In the genomic region with DNA sequence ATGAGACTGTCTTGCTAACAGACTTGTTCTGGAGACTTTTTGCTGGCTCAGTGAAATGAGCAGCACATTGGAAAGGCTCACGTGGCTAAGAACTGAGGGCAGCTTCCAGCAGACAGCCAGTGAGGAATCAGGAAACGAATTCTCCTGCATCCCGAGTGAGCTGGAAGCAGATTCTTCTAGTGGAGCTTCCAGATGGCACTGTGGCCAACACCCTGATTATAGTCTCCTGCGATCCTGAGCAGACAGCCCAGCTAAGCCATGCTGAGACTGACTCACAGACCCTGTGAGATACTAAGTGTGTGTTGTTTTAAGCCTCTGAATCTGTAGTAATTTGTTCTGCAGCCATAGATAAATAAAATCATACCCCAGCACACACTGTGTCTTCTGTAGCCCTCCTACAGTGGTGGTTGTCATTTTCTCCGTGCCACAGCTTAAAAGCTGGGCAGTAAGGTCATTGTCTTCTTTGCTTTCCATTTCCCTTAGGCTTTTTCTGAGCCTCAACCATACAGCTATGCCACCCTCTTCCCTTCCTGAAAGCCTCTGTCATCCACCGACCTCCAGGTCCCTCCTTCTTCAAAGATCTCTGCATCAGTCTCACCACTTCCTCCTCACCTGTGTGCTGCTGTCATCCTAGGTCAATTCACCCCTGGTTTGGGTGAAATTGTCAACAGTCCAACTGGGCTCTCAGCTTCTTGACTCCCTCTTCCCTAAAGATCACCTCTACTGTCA, we compare ENCODE assay signal across 15 cellular contexts. TPM values are rescaled to one million over a fixed set of nuclear protein-coding genes. Genes with fewer than 3 reads are reported as not detected.
DNase-seq lines count a peak whose midpoint lies in the region; ATAC-seq and TF ChIP-seq lines count a peak whose summit lies in the region.
"Had no signal": no experiment of that assay in that cellular context is flagged by ENCODE, and none has a peak within 500 bp of the region (broad histone marks: within the 10 kb centered on the region; RNA-seq: fewer than 3 reads in every experiment).

No MANE protein-coding gene starts in this region.

- WGBS in mammary epithelial cell (ENCODE audit: low coverage, missing lambda C conversion rate) = 86% methylated on average over 6 of the region's 6 CpGs

- CTCF ChIA-PET in mammary epithelial cell (lab: Charles Lee; ENCODE audit: low non-redundant PET) = no interaction called here

- H3K27me3 ChIP-seq in mammary epithelial cell (ENCODE audit: insufficient read depth, low read length) = no peaks in the 10 kb centered on the region

- peaks cover 7% of the 10 kb centered on the region for H3K4me1 ChIP-seq in mammary epithelial cell (ENCODE audit: insufficient read depth, low read length)

- BruUV-seq in mammary epithelial cell (replicated peaks; lab: Mats Ljungman, UMichigan) = no TSS peak

- H2AFZ ChIP-seq in mammary epithelial cell (ENCODE audit: low read depth, low read length) = no peak overlapping the region

- no peak overlapping the region for H3K27ac ChIP-seq in mammary epithelial cell (ENCODE audit: insufficient read depth, low read depth, low read length)

- H3K36me3 ChIP-seq in mammary epithelial cell (ENCODE audit: insufficient read depth, low read length) = no peaks in the 10 kb centered on the region

- in situ Hi-C loops in mammary epithelial cell (cut with MboI; ENCODE audit: low sequenced_read_pairs in 2 of 2) = no loop called here

- no peak overlapping the region for H3K4me2 ChIP-seq in mammary epithelial cell (ENCODE audit: insufficient read depth, low read depth, low read length)

- no peak for TF ChIP-seq CTCF in mammary epithelial cell (conservative IDR thresholded peaks at IDR 0.05 in 1 of 2, IDR thresholded peaks at IDR 0.05 in 1 of 2; ENCODE audit: extremely low read depth in 1 of 2, insufficient read depth in 1 of 2, low read depth in 1 of 2, low read length in 2 of 2)

- dilution Hi-C loops in mammary epithelial cell (cut with HindIII; ENCODE audit: low sequenced_read_pairs) = no loop called here

- no peak overlapping the region for H3K4me3 ChIP-seq in mammary epithelial cell (replicated peaks in 1 of 3; ENCODE audit: insufficient read depth in 1 of 3, low read depth in 2 of 3, low read length in 3 of 3)

- peak; percentile 36 for ATAC-seq in sciatic nerve
- ATAC-seq: HCT116 had no signal

- H3K9ac ChIP-seq in mammary epithelial cell (ENCODE audit: insufficient read depth, low read length) = no peak overlapping the region

- intact Hi-C loops in sciatic nerve (cut with DNase I) (no loop called here), mammary epithelial cell (cut with micrococcal nuclease) (no loop called here)

- H3K9me3 ChIP-seq in mammary epithelial cell (replicated peaks; ENCODE audit: insufficient read depth, low read length) = no peaks in the 10 kb centered on the region

- no peaks in the 10 kb centered on the region for H3K79me2 ChIP-seq in mammary epithelial cell (ENCODE audit: insufficient read depth, low read length)

- DNase-seq in EH (ENCODE audit: low read depth) (peak; percentile 79), T1000 (lab: John Stamatoyannopoulos, UW) (peak; percentile 43), epidermal melanocyte (ENCODE audit: insufficient read length, low spot score) (peak; percentile 50), sciatic nerve (ENCODE audit: low spot score) (no peak), NCI-H1092 (lab: John Stamatoyannopoulos, UW) (no peak), NCI-H510A (lab: John Stamatoyannopoulos, UW) (no peak), mammary epithelial cell (no peak)
- DNase-seq in activated effector memory CD4-positive, alpha-beta T cell treated with anti-CD3 and anti-CD28 coated beads, Interleukin-2, amount 50 U/mL, for 16 hours = no peak
- DNase-seq: activated B cell treated with CpG ODN at 0.5 μM for 24 hours; activated CD8-positive, alpha-beta memory T cell treated with anti-CD3 and anti-CD28 coated beads, Interleukin-2, amount 50 U/mL, for 4 hours; CD4-positive, CD25-positive, alpha-beta regulatory T cell; dermis blood vessel endothelial cell; kidney glomerular epithelial cell; NCI-H2081 treated with DMSO at 0.1 percent for 48 hours had no signal

- H4K20me1 ChIP-seq in mammary epithelial cell (ENCODE audit: insufficient read depth, low read length) = no peaks in the 10 kb centered on the region

RNA-seq across cellular contexts. Expression of a gene that starts 15.9 kb away (rescaled TPM):
- total RNA-seq in sciatic nerve (37.5 TPM), mammary epithelial cell (10 to 100 TPM; 29.2 to 30.3 TPM)
- polyA plus RNA-seq in mammary epithelial cell = 38.7 TPM
- 40.7 TPM for polyA minus RNA-seq in mammary epithelial cell

Comparison
In these comparisons a context has a peak if more than half of its experiments do, and no peak if none do; other contexts are left out.
1. DNase-seq: peak in EH (single experiment), T1000 (single experiment) and epidermal melanocyte (single experiment); none in sciatic nerve (single experiment), activated effector memory CD4-positive, alpha-beta T cell treated with anti-CD3 and anti-CD28 coated beads, Interleukin-2, amount 50 U/mL, for 16 hours (single experiment), NCI-H1092 (single experiment), NCI-H510A (single experiment) and mammary epithelial cell (single experiment).